ENCODE assay signal across 8 cellular contexts in genomic region chr10:122911889-122912484, GRCh38.
DNase-seq lines count a peak whose midpoint lies in the region; TF ChIP-seq lines count a peak whose summit lies in the region.

No MANE protein-coding gene starts in this region.

- no peak overlapping the region for H3K4me3 ChIP-seq in NT2/D1 (ENCODE audit: insufficient read length, low read depth)
- H3K4me3 ChIP-seq in iPS DF 6.9 (ENCODE audit: low read length) = no peak overlapping the region

- DNase-seq in GM13977 (ENCODE audit: low spot score) (peak; percentile 35), NT2/D1 (ENCODE audit: low read depth, low spot score) (peak; percentile 55), iPS DF 6.9 (ENCODE audit: low read depth, low spot score) (peak; percentile 50), NCI-H1436 treated with DMSO at 0.1 percent for 48 hours (lab: John Stamatoyannopoulos, UW) (no peak), DMS114 treated with DMSO at 0.1 percent for 48 hours (lab: John Stamatoyannopoulos, UW; ENCODE audit: unreplicated experiment) (no peak), NCI-H2196 treated with DMSO at 0.1 percent for 48 hours (lab: John Stamatoyannopoulos, UW; ENCODE audit: unreplicated experiment) (no peak)
- peak; percentile 79 for DNase-seq in activated effector memory CD4-positive, alpha-beta T cell treated with anti-CD3 and anti-CD28 coated beads, Interleukin-2, amount 50 U/mL, for 16 hours
- DNase-seq in stimulated activated CD4-positive, alpha-beta T cell treated with anti-CD3 and anti-CD28 coated beads, TNF-alpha, amount 100 ng/mL, for 48 hours (ENCODE audit: low read depth in 3 of 3) = peak; percentile 9 to 31 (median 12)

- no peak for TF ChIP-seq CTCF in GM13977 (IDR thresholded peaks at IDR 0.05; ENCODE audit: extremely low read depth, insufficient read depth, missing control alignments)

- in situ Hi-C loops in GM13977 (cut with MboI; ENCODE audit: low pct_unique_long_range_greater_than_20kb, low sequenced_read_pairs, unreplicated experiment) = no loop called here

- H3K9me3 ChIP-seq in NT2/D1 (ENCODE audit: insufficient read depth, low read length) (no peaks in the 10 kb centered on the region), iPS DF 6.9 (ENCODE audit: control insufficient read depth, insufficient read depth, low read length) (no peaks in the 10 kb centered on the region)

- H3K27me3 ChIP-seq in NT2/D1 (ENCODE audit: insufficient read depth, insufficient read length) (peaks cover 9% of the 10 kb centered on the region), iPS DF 6.9 (ENCODE audit: control insufficient read depth, insufficient read depth, low read length) (no peaks in the 10 kb centered on the region)

- no peaks in the 10 kb centered on the region for H3K36me3 ChIP-seq in NT2/D1 (ENCODE audit: insufficient read depth, insufficient read length, low read length)
- H3K36me3 ChIP-seq in iPS DF 6.9 (ENCODE audit: control insufficient read depth, insufficient read depth, low read length) = no peaks in the 10 kb centered on the region

- H3K27ac ChIP-seq in iPS DF 6.9 (ENCODE audit: low read length) = no peak overlapping the region

- no peak overlapping the region for H3K9ac ChIP-seq in NT2/D1 (ENCODE audit: insufficient read length, low read depth)

- no peaks in the 10 kb centered on the region for H3K4me1 ChIP-seq in NT2/D1 (ENCODE audit: insufficient read depth, insufficient read length)
- H3K4me1 ChIP-seq in iPS DF 6.9 (ENCODE audit: control insufficient read depth, insufficient read depth, low read length) = no peaks in the 10 kb centered on the region

- WGBS in iPS DF 6.9 (ENCODE audit: insufficient coverage, insufficient read length) = no CpG with 5 or more reads among the region's 5 CpGs

Comparison
In these comparisons a context has a peak if more than half of its experiments do, and no peak if none do; other contexts are left out.
1. DNase-seq: peak in GM13977 (single experiment), NT2/D1 (single experiment), activated effector memory CD4-positive, alpha-beta T cell treated with anti-CD3 and anti-CD28 coated beads, Interleukin-2, amount 50 U/mL, for 16 hours (single experiment), iPS DF 6.9 (single experiment) and stimulated activated CD4-positive, alpha-beta T cell treated with anti-CD3 and anti-CD28 coated beads, TNF-alpha, amount 100 ng/mL, for 48 hours (3 of 3); none in NCI-H1436 treated with DMSO at 0.1 percent for 48 hours (single experiment), DMS114 treated with DMSO at 0.1 percent for 48 hours (single experiment) and NCI-H2196 treated with DMSO at 0.1 percent for 48 hours (single experiment).